In the genomic region with DNA sequence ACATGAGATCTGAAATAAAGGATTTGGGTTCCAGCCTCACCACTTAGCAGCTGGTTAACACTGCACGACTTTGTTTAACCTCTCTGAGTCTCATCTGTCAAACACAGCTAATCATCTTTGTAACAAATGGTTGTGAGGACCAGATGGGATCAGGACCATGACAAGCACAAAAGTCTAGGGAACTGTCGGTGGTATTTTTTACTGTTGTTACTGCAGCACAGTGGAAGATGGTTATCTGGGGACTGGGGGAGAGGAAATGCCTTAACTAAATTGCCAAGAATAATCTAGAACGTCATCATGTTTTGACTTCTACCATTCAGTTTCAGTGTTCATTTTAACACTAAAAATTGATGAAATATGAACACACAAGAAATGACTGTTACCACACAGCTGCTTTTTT, we compare ENCODE assay signal across 1 cellular context.
TF ChIP-seq lines count a peak whose summit lies in the region.

No MANE protein-coding gene starts in this region.

TF ChIP-seq in WTC11, 78 proteins besides CTCF, POLR2A, EP300 and RAD21:
- TF ChIP-seq E2F4 (CRISPR knock-in tag; IDR thresholded peaks at IDR 0.05; ENCODE audit: borderline replicate concordance, low read depth) (no peak), FOXP1 (CRISPR knock-in tag; IDR thresholded peaks at IDR 0.05; ENCODE audit: borderline replicate concordance) (no peak), ZNF232 (CRISPR knock-in tag; IDR thresholded peaks at IDR 0.05) (no peak), AFF4 (CRISPR knock-in tag; IDR thresholded peaks at IDR 0.05; ENCODE audit: borderline replicate concordance) (no peak), ZNF219 (CRISPR knock-in tag; IDR thresholded peaks at IDR 0.05; ENCODE audit: borderline replicate concordance) (no peak), ZNF416 (CRISPR knock-in tag; IDR thresholded peaks at IDR 0.05) (no peak), ZNF121 (CRISPR knock-in tag; IDR thresholded peaks at IDR 0.05) (no peak), CREM (CRISPR knock-in tag; IDR thresholded peaks at IDR 0.05) (no peak), E2F1 (CRISPR knock-in tag; IDR thresholded peaks at IDR 0.05) (no peak), NFATC4 (CRISPR knock-in tag; IDR thresholded peaks at IDR 0.05) (no peak), MYBL2 (CRISPR knock-in tag; IDR thresholded peaks at IDR 0.05) (no peak)
- TF ChIP-seq, protein P1, sequence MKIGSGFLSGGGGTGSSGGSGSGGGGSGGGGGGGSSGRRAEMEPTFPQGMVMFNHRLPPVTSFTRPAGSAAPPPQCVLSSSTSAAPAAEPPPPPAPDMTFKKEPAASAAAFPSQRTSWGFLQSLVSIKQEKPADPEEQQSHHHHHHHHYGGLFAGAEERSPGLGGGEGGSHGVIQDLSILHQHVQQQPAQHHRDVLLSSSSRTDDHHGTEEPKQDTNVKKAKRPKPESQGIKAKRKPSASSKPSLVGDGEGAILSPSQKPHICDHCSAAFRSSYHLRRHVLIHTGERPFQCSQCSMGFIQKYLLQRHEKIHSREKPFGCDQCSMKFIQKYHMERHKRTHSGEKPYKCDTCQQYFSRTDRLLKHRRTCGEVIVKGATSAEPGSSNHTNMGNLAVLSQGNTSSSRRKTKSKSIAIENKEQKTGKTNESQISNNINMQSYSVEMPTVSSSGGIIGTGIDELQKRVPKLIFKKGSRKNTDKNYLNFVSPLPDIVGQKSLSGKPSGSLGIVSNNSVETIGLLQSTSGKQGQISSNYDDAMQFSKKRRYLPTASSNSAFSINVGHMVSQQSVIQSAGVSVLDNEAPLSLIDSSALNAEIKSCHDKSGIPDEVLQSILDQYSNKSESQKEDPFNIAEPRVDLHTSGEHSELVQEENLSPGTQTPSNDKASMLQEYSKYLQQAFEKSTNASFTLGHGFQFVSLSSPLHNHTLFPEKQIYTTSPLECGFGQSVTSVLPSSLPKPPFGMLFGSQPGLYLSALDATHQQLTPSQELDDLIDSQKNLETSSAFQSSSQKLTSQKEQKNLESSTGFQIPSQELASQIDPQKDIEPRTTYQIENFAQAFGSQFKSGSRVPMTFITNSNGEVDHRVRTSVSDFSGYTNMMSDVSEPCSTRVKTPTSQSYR (CRISPR knock-in tag; IDR thresholded peaks at IDR 0.05) = no peak
- TF ChIP-seq, protein P2, sequence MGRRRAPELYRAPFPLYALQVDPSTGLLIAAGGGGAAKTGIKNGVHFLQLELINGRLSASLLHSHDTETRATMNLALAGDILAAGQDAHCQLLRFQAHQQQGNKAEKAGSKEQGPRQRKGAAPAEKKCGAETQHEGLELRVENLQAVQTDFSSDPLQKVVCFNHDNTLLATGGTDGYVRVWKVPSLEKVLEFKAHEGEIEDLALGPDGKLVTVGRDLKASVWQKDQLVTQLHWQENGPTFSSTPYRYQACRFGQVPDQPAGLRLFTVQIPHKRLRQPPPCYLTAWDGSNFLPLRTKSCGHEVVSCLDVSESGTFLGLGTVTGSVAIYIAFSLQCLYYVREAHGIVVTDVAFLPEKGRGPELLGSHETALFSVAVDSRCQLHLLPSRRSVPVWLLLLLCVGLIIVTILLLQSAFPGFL (CRISPR knock-in tag; IDR thresholded peaks at IDR 0.05; ENCODE audit: borderline replicate concordance) = no peak
